Comparison of ENCODE assay signal across 11 cellular contexts in genomic region chr13:43127103-43127817, GRCh38.
A peak's percentile ranks its signal among the peaks of the same experiment; 100 is the strongest.
DNase-seq lines count a peak whose midpoint lies in the region; ATAC-seq and TF ChIP-seq lines count a peak whose summit lies in the region.
"Had no signal": no experiment of that assay in that cellular context is flagged by ENCODE, and none has a peak within 500 bp of the region (broad histone marks: within the 10 kb centered on the region; RNA-seq: fewer than 3 reads in every experiment).

No MANE protein-coding gene starts in this region.

- peaks cover 14% of the 10 kb centered on the region; the same call in 1 of the 2 replicates for H3F3A ChIP-seq in OCI-LY1 (ENCODE audit: insufficient read depth, low read length)
- H3F3A ChIP-seq in neural progenitor cell (ENCODE audit: low read depth), result peaks cover 15% of the 10 kb centered on the region

- H3K27me3 ChIP-seq in OCI-LY1 (ENCODE audit: insufficient read depth, low read length) (no peaks in the 10 kb centered on the region), esophagus muscularis mucosa (no peaks in the 10 kb centered on the region), neural progenitor cell (no peaks in the 10 kb centered on the region)
- H3K27me3 ChIP-seq: colonic mucosa had no signal

- H3K9me3 ChIP-seq in OCI-LY1 (ENCODE audit: low read length) (no peaks in the 10 kb centered on the region), esophagus muscularis mucosa (no peaks in the 10 kb centered on the region), neural progenitor cell (ENCODE audit: low read depth) (no peaks in the 10 kb centered on the region)
- H3K9me3 ChIP-seq: colonic mucosa had no signal

- no peak for TF ChIP-seq EP300 in esophagus muscularis mucosa (IDR thresholded peaks at IDR 0.05)

- no peak overlapping the region for H2AFZ ChIP-seq in OCI-LY1 (ENCODE audit: low read length)
- peak overlapping the region; percentile 68 for H2AFZ ChIP-seq in neural progenitor cell (replicated peaks)

- intact Hi-C loops in esophagus muscularis mucosa (cut with DNase I), result no loop called here
- intact Hi-C loops in activated naive CD4-positive, alpha-beta T cell treated with anti-CD3 and anti-CD28 coated beads for 36 hours (cut with micrococcal nuclease), result loop anchor here (1.0 kb wide), 1 partner anchor 158 kb away; no protein-coding TSS in a partner anchor

- H3K9me2 ChIP-seq in OCI-LY1 (ENCODE audit: low read depth, low read length), result no peaks in the 10 kb centered on the region

- H3K9ac ChIP-seq in OCI-LY1 (ENCODE audit: low read length) (peak overlapping the region; percentile 79), neural progenitor cell (no peak overlapping the region)

- no peak for TF ChIP-seq POLR2A in esophagus muscularis mucosa (IDR thresholded peaks at IDR 0.05; ENCODE audit: low read depth)

- DNase-seq in esophagus muscularis mucosa (ENCODE audit: extremely low spot score), result peak; percentile 82
- peak; percentile 51 for DNase-seq in neural progenitor cell (ENCODE audit: low spot score)
- no peak for DNase-seq in stimulated activated CD4-positive, alpha-beta T cell treated with anti-CD3 and anti-CD28 coated beads, Interleukin-4, amount 100 ng/mL, for 1 hour
- no peak for DNase-seq in D341Med (ENCODE audit: low spot score)
- DNase-seq in activated naive CD4-positive, alpha-beta T cell treated with anti-CD3 and anti-CD28 coated beads for 36 hours, result no peak
- DNase-seq: colonic mucosa, GOT3, midbrain had no signal

- peak overlapping the region; percentile 96 for H3K4me2 ChIP-seq in OCI-LY1 (ENCODE audit: low read length)
- peak overlapping the region; percentile 43 for H3K4me2 ChIP-seq in neural progenitor cell

- H3K27me3 Mint-ChIP-seq in neural progenitor cell (ENCODE audit: insufficient read depth, low read depth), result peaks cover 2% of the 10 kb centered on the region
- H3K27me3 Mint-ChIP-seq in activated naive CD4-positive, alpha-beta T cell treated with anti-CD3 and anti-CD28 coated beads for 36 hours (ENCODE audit: low read depth), result no peaks in the 10 kb centered on the region

- H3K9me3 Mint-ChIP-seq in neural progenitor cell, result no peaks in the 10 kb centered on the region
- no peaks in the 10 kb centered on the region for H3K9me3 Mint-ChIP-seq in activated naive CD4-positive, alpha-beta T cell treated with anti-CD3 and anti-CD28 coated beads for 36 hours

- H3K4me1 ChIP-seq in OCI-LY1 (ENCODE audit: insufficient read depth, low read length, severe bottlenecking) (peaks cover 64% of the 10 kb centered on the region), esophagus muscularis mucosa (peaks cover 9 to 18% (median 11%) of the 10 kb centered on the region in 4 donors), neural progenitor cell (peaks cover 48% of the 10 kb centered on the region)
- H3K4me1 ChIP-seq: colonic mucosa had no signal

- H3K27ac Mint-ChIP-seq in neural progenitor cell, result peak overlapping the region; percentile 33
- no peak overlapping the region for H3K27ac Mint-ChIP-seq in activated naive CD4-positive, alpha-beta T cell treated with anti-CD3 and anti-CD28 coated beads for 36 hours

- 69% methylated on average over 10 of the region's 10 CpGs for WGBS in esophagus muscularis mucosa

- peak overlapping the region; percentile 62 for H3K4me3 ChIP-seq in OCI-LY1 (ENCODE audit: low read depth, low read length, poor library complexity, severe bottlenecking)
- no peak overlapping the region for H3K4me3 ChIP-seq in esophagus muscularis mucosa
- no peak overlapping the region for H3K4me3 ChIP-seq in neural progenitor cell
- H3K4me3 ChIP-seq: colonic mucosa had no signal

- H3K79me2 ChIP-seq in OCI-LY1 (ENCODE audit: insufficient read depth, low read length) (no peaks in the 10 kb centered on the region), neural progenitor cell (ENCODE audit: low read depth) (no peaks in the 10 kb centered on the region)

- ATAC-seq in GM18868 (IDR thresholded peaks at IDR 0.05; ENCODE audit: unreplicated experiment) (peak; percentile 8), GM18511 (IDR thresholded peaks at IDR 0.05; ENCODE audit: unreplicated experiment) (no peak)

- peaks cover 43% of the 10 kb centered on the region for H3K4me1 Mint-ChIP-seq in neural progenitor cell
- H3K4me1 Mint-ChIP-seq in activated naive CD4-positive, alpha-beta T cell treated with anti-CD3 and anti-CD28 coated beads for 36 hours (ENCODE audit: low read depth), result peaks cover 12% of the 10 kb centered on the region

- CTCF ChIA-PET in activated naive CD4-positive, alpha-beta T cell treated with anti-CD3 and anti-CD28 coated beads for 36 hours (lab: Charles Lee), result no interaction called here

- H3K36me3 ChIP-seq in OCI-LY1 (ENCODE audit: insufficient read depth, low read length) (no peaks in the 10 kb centered on the region), esophagus muscularis mucosa (no peaks in the 10 kb centered on the region), neural progenitor cell (no peaks in the 10 kb centered on the region)
- H3K36me3 ChIP-seq: colonic mucosa had no signal

- no peak for TF ChIP-seq CTCF in OCI-LY1 (IDR thresholded peaks at IDR 0.05; ENCODE audit: low read length)
- TF ChIP-seq CTCF in esophagus muscularis mucosa (IDR thresholded peaks at IDR 0.05), result no peak
- TF ChIP-seq CTCF in neural progenitor cell (IDR thresholded peaks at IDR 0.05), result no peak

- H4K20me1 ChIP-seq in OCI-LY1 (ENCODE audit: insufficient read depth, low read length) (no peaks in the 10 kb centered on the region), neural progenitor cell (ENCODE audit: low read depth) (no peaks in the 10 kb centered on the region)

- H3K27ac ChIP-seq in OCI-LY1 (ENCODE audit: low read depth, low read length, poor library complexity, severe bottlenecking) (peak overlapping the region; percentile 99), esophagus muscularis mucosa (replicated peaks in 1 of 4) (peak overlapping the region in 1 of 4 donors; percentile 40), neural progenitor cell (no peak overlapping the region)
- H3K27ac ChIP-seq: colonic mucosa had no signal

- no peaks in the 10 kb centered on the region for H3K36me3 Mint-ChIP-seq in neural progenitor cell
- H3K36me3 Mint-ChIP-seq in activated naive CD4-positive, alpha-beta T cell treated with anti-CD3 and anti-CD28 coated beads for 36 hours (ENCODE audit: low read depth), result no peaks in the 10 kb centered on the region

- H3K4me3 Mint-ChIP-seq in neural progenitor cell, result no peak overlapping the region
- H3K4me3 Mint-ChIP-seq in activated naive CD4-positive, alpha-beta T cell treated with anti-CD3 and anti-CD28 coated beads for 36 hours, result no peak overlapping the region

Comparison
In these comparisons a context has a peak if more than half of its experiments do, and no peak if none do; other contexts are left out.
1. DNase-seq: peak in esophagus muscularis mucosa (single experiment) and neural progenitor cell (single experiment); none in stimulated activated CD4-positive, alpha-beta T cell treated with anti-CD3 and anti-CD28 coated beads, Interleukin-4, amount 100 ng/mL, for 1 hour (single experiment), D341Med (single experiment) and activated naive CD4-positive, alpha-beta T cell treated with anti-CD3 and anti-CD28 coated beads for 36 hours (single experiment).